Comparison of ENCODE assay signal across 9 cellular contexts in the genomic region with DNA sequence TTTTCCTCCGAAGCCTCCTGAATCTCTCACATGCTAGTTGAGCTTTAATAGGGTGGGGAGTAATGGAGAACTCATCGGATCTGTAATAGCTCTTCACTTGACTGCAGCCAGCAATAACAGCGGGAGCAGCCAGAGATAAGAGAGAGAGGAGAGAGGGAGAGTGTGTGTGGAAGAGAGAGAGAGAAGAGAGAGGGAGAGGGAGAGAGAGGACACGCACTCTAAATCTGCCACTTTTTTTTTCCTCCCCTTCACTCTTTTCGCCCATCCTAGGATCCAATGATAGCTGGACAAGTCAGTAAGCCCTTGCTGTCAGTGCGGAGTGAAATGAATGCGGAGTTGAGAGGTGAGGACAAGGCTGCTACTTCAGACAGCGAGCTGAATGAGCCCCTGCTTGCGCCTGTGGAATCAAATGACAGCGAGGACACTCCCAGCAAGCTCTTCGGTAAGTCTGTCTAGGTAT.
DNase-seq lines count a peak whose midpoint lies in the region; ATAC-seq, FAIRE-seq and TF ChIP-seq lines count a peak whose summit lies in the region.
"Had no signal": no experiment of that assay in that cellular context is flagged by ENCODE, and none has a peak within 500 bp of the region (broad histone marks: within the 10 kb centered on the region; RNA-seq: fewer than 3 reads in every experiment).

No MANE protein-coding gene starts in this region.

- TF ChIP-seq POLR2A in suprapubic skin (IDR thresholded peaks at IDR 0.05), result no peak

- H3K9ac ChIP-seq in kidney (ENCODE audit: low read length in 2 of 2), result no peak overlapping the region

- TF ChIP-seq CTCF in brain (conservative IDR thresholded peaks at IDR 0.05), result no peak
- no peak for TF ChIP-seq CTCF in kidney (IDR thresholded peaks at IDR 0.05; ENCODE audit: borderline replicate concordance, extremely low read depth, insufficient read depth)
- TF ChIP-seq CTCF in suprapubic skin (IDR thresholded peaks at IDR 0.05), result no peak

- H3K36me3 ChIP-seq in kidney (ENCODE audit: control insufficient read depth in 1 of 2, insufficient read depth in 2 of 2, low read length in 2 of 2) (no peaks in the 10 kb centered on the region), suprapubic skin (no peaks in the 10 kb centered on the region)

- peaks cover 74% of the 10 kb centered on the region for H3K4me1 Mint-ChIP-seq in brain
- no peaks in the 10 kb centered on the region for H3K4me1 Mint-ChIP-seq in stimulated activated effector memory CD8-positive, alpha-beta T cell treated with anti-CD3 and anti-CD28 coated beads, Interleukin-12 subunit alpha, Interleukin-12 subunit beta, amount 100 ng/mL, for 72 hours
- H3K4me1 Mint-ChIP-seq: activated naive CD4-positive, alpha-beta T cell treated with anti-CD3 and anti-CD28 coated beads, Interleukin-2, amount 10 ng/mL, durations not matched to agents 7 days and 5 days had no signal

- H3K9me3 Mint-ChIP-seq in brain, result no peaks in the 10 kb centered on the region
- no peaks in the 10 kb centered on the region for H3K9me3 Mint-ChIP-seq in stimulated activated effector memory CD8-positive, alpha-beta T cell treated with anti-CD3 and anti-CD28 coated beads, Interleukin-12 subunit alpha, Interleukin-12 subunit beta, amount 100 ng/mL, for 72 hours
- H3K9me3 Mint-ChIP-seq: activated naive CD4-positive, alpha-beta T cell treated with anti-CD3 and anti-CD28 coated beads, Interleukin-2, amount 10 ng/mL, durations not matched to agents 7 days and 5 days had no signal

- peak overlapping the region; percentile 53 to 82 (median 80) for H3K4me3 Mint-ChIP-seq in brain
- H3K4me3 Mint-ChIP-seq in stimulated activated effector memory CD8-positive, alpha-beta T cell treated with anti-CD3 and anti-CD28 coated beads, Interleukin-12 subunit alpha, Interleukin-12 subunit beta, amount 100 ng/mL, for 72 hours, result no peak overlapping the region
- H3K4me3 Mint-ChIP-seq: activated naive CD4-positive, alpha-beta T cell treated with anti-CD3 and anti-CD28 coated beads, Interleukin-2, amount 10 ng/mL, durations not matched to agents 7 days and 5 days had no signal

- H3K4me1 ChIP-seq in kidney (ENCODE audit: control insufficient read depth in 1 of 2, insufficient read depth in 1 of 2, low read depth in 1 of 2, low read length in 2 of 2), result no peaks in the 10 kb centered on the region
- H3K4me1 ChIP-seq in suprapubic skin, result no peaks in the 10 kb centered on the region

- H3K27me3 ChIP-seq in suprapubic skin, result peaks cover 5% of the 10 kb centered on the region

- H3K9me3 ChIP-seq in kidney (ENCODE audit: control insufficient read depth in 1 of 2, low read length in 2 of 2) (no peaks in the 10 kb centered on the region), suprapubic skin (no peaks in the 10 kb centered on the region)

- WGBS in suprapubic skin, result 13% methylated on average over 11 of the region's 11 CpGs

- no peak for ATAC-seq in GM19395 (IDR thresholded peaks at IDR 0.05; ENCODE audit: unreplicated experiment)
- ATAC-seq in stimulated activated effector memory CD8-positive, alpha-beta T cell treated with anti-CD3 and anti-CD28 coated beads, Interleukin-12 subunit alpha, Interleukin-12 subunit beta, amount 100 ng/mL, for 72 hours, result no peak
- no peak for ATAC-seq in HG03469 (IDR thresholded peaks at IDR 0.05; ENCODE audit: unreplicated experiment)
- no peak for ATAC-seq in HG03565 (IDR thresholded peaks at IDR 0.05; ENCODE audit: unreplicated experiment)

- FAIRE-seq in kidney (lab: Jason Lieb, UNC), result no peak

- H3K36me3 Mint-ChIP-seq in brain, result no peaks in the 10 kb centered on the region
- no peaks in the 10 kb centered on the region for H3K36me3 Mint-ChIP-seq in stimulated activated effector memory CD8-positive, alpha-beta T cell treated with anti-CD3 and anti-CD28 coated beads, Interleukin-12 subunit alpha, Interleukin-12 subunit beta, amount 100 ng/mL, for 72 hours
- H3K36me3 Mint-ChIP-seq: activated naive CD4-positive, alpha-beta T cell treated with anti-CD3 and anti-CD28 coated beads, Interleukin-2, amount 10 ng/mL, durations not matched to agents 7 days and 5 days had no signal

- TF ChIP-seq EP300 in suprapubic skin (IDR thresholded peaks at IDR 0.05), result no peak

- H3K27ac Mint-ChIP-seq in brain, result peak overlapping the region in 3 of 5 experiments; percentile 10 to 33 (median 25)
- H3K27ac Mint-ChIP-seq in stimulated activated effector memory CD8-positive, alpha-beta T cell treated with anti-CD3 and anti-CD28 coated beads, Interleukin-12 subunit alpha, Interleukin-12 subunit beta, amount 100 ng/mL, for 72 hours, result no peak overlapping the region
- H3K27ac Mint-ChIP-seq: activated naive CD4-positive, alpha-beta T cell treated with anti-CD3 and anti-CD28 coated beads, Interleukin-2, amount 10 ng/mL, durations not matched to agents 7 days and 5 days had no signal

- DNase-seq in NCI-H1417 treated with DMSO at 0.1 percent for 48 hours (lab: John Stamatoyannopoulos, UW) (peak; percentile 62), kidney (no peak), suprapubic skin (ENCODE audit: low spot score in 2 of 2) (no peak)
- DNase-seq in stimulated activated effector memory CD8-positive, alpha-beta T cell treated with anti-CD3 and anti-CD28 coated beads, Interleukin-12 subunit alpha, Interleukin-12 subunit beta, amount 100 ng/mL, for 72 hours (ENCODE audit: low spot score in 2 of 2), result no peak
- DNase-seq: activated naive CD4-positive, alpha-beta T cell treated with anti-CD3 and anti-CD28 coated beads, Interleukin-2, amount 10 ng/mL, durations not matched to agents 7 days and 5 days had no signal

- intact Hi-C loops in kidney (cut with DNase I), result no loop called here

- H3K27ac ChIP-seq in kidney (ENCODE audit: low read depth in 2 of 2, low read length in 2 of 2) (no peak overlapping the region), suprapubic skin (no peak overlapping the region)

- peaks cover 4% of the 10 kb centered on the region for H3K27me3 Mint-ChIP-seq in brain

- H3K4me3 ChIP-seq in kidney (ENCODE audit: low read length in 2 of 2) (peak overlapping the region; percentile 39 to 60), suprapubic skin (peak overlapping the region; percentile 9)
